Comparison of ENCODE assay signal across 9 cellular contexts in genomic region chr19:55703790-55704215, GRCh38. TPM values are rescaled to one million over a fixed set of nuclear protein-coding genes. Genes with fewer than 3 reads are reported as not detected.
DNase-seq lines count a peak whose midpoint lies in the region; ATAC-seq and TF ChIP-seq lines count a peak whose summit lies in the region.
"Had no signal": no experiment of that assay in that cellular context is flagged by ENCODE, and none has a peak within 500 bp of the region (broad histone marks: within the 10 kb centered on the region; RNA-seq: fewer than 3 reads in every experiment).

No MANE protein-coding gene starts in this region.

- POLR2A ChIA-PET in naive thymus-derived CD8-positive, alpha-beta T cell (lab: Charles Lee): interaction anchor here (0.6 kb wide), 1 partner anchor 1271 kb away, joined by 3 read pairs; no protein-coding TSS in a partner anchor

- peaks cover 42% of the 10 kb centered on the region for H3K36me3 Mint-ChIP-seq in endothelial cell (ENCODE audit: low read depth, unreplicated experiment)
- H3K36me3 Mint-ChIP-seq in naive thymus-derived CD8-positive, alpha-beta T cell: peaks cover 0 to 12% (median 12%) of the 10 kb centered on the region in 3 donors

- TF ChIP-seq POLR2A in GM18951 (IDR thresholded peaks at IDR 0.05; ENCODE audit: extremely low read depth, insufficient read depth, insufficient read length) (peak; percentile 17), tibial nerve (IDR thresholded peaks at IDR 0.05) (no peak)

- H3K27ac ChIP-seq in tibial nerve: no peak overlapping the region
- H3K27ac ChIP-seq in SJCRH30: no peak overlapping the region

- no peak overlapping the region for H3K27ac Mint-ChIP-seq in endothelial cell (ENCODE audit: unreplicated experiment)
- H3K27ac Mint-ChIP-seq in naive thymus-derived CD8-positive, alpha-beta T cell: peak overlapping the region in 2 of 10 donors; percentile 25 to 76

- H3K4me1 ChIP-seq in tibial nerve (no peaks in the 10 kb centered on the region), SJCRH30 (no peaks in the 10 kb centered on the region)

- H3K9me3 ChIP-seq in tibial nerve (peaks cover 0 to 17% (median 0%) of the 10 kb centered on the region in 4 donors), SJCRH30 (replicated peaks) (no peaks in the 10 kb centered on the region)

- H3K4me3 Mint-ChIP-seq in endothelial cell (ENCODE audit: unreplicated experiment): peak overlapping the region; percentile 35
- no peak overlapping the region for H3K4me3 Mint-ChIP-seq in naive thymus-derived CD8-positive, alpha-beta T cell

- H3K36me3 ChIP-seq in tibial nerve (peaks cover 0 to 59% (median 0%) of the 10 kb centered on the region in 3 donors), SJCRH30 (peaks cover 7% of the 10 kb centered on the region; the same call in 1 of the 2 replicates)

- peaks cover 20% of the 10 kb centered on the region for H3K27me3 Mint-ChIP-seq in endothelial cell (ENCODE audit: unreplicated experiment)
- H3K27me3 Mint-ChIP-seq in naive thymus-derived CD8-positive, alpha-beta T cell: no peaks in the 10 kb centered on the region

- H3K4me1 Mint-ChIP-seq in endothelial cell (ENCODE audit: unreplicated experiment): no peaks in the 10 kb centered on the region
- H3K4me1 Mint-ChIP-seq in naive thymus-derived CD8-positive, alpha-beta T cell: peaks cover 0 to 12% (median 2%) of the 10 kb centered on the region in 4 donors

- TF ChIP-seq EP300 in tibial nerve (IDR thresholded peaks at IDR 0.05): no peak

- TF ChIP-seq CTCF in endothelial cell (IDR thresholded peaks at IDR 0.05; ENCODE audit: unreplicated experiment) (peak; percentile 71), tibial nerve (IDR thresholded peaks at IDR 0.05) (peak; percentile 32 to 65 (median 43))

- peak; percentile 63 to 66 for ATAC-seq in naive thymus-derived CD8-positive, alpha-beta T cell
- no peak for ATAC-seq in GM21381 (IDR thresholded peaks at IDR 0.05; ENCODE audit: unreplicated experiment)

- no peaks in the 10 kb centered on the region for H3K9me3 Mint-ChIP-seq in endothelial cell (ENCODE audit: unreplicated experiment)
- no peaks in the 10 kb centered on the region for H3K9me3 Mint-ChIP-seq in naive thymus-derived CD8-positive, alpha-beta T cell

- DNase-seq in activated CD4-positive, alpha-beta T cell treated with anti-CD3 and anti-CD28 coated beads for 48 hours: peak; percentile 76
- DNase-seq in endothelial cell (ENCODE audit: low spot score) (peak; percentile 60), tibial nerve (ENCODE audit: low spot score in 2 of 2) (peak in 1 of 2 donors; percentile 10), SJCRH30 (no peak), SKM-1 (lab: John Stamatoyannopoulos, UW; ENCODE audit: unreplicated experiment) (no peak)
- peak in 7 of 10 donors; percentile 7 to 42 (median 30) for DNase-seq in naive thymus-derived CD8-positive, alpha-beta T cell

- H3K27me3 ChIP-seq in tibial nerve (no peaks in the 10 kb centered on the region), SJCRH30 (no peaks in the 10 kb centered on the region)

- in situ Hi-C loops in GM18951 (cut with MboI; ENCODE audit: low sequenced_read_pairs, unreplicated experiment): no loop called here

- WGBS in tibial nerve, 2 donors: 48% methylated on average over 38 of the region's 38 CpGs

- H3K4me3 ChIP-seq in tibial nerve: no peak overlapping the region
- no peak overlapping the region for H3K4me3 ChIP-seq in SJCRH30

RNA-seq across cellular contexts. Expression of gene EPN1, which starts 28.8 kb away (rescaled TPM):
- 250 TPM for total RNA-seq in endothelial cell (ENCODE audit: unreplicated experiment)
- total RNA-seq in naive thymus-derived CD8-positive, alpha-beta T cell: 10 to 100 TPM; 49.5 to 52.2 TPM
- 10 to 100 TPM in 1 of 3 donors, 1 to 10 TPM in 2; 5.5 to 15.8 (median 7.5) TPM for polyA plus RNA-seq in naive thymus-derived CD8-positive, alpha-beta T cell
- total RNA-seq in tibial nerve: 100 to 1,000 TPM in 3 of 4 donors, 10 to 100 TPM in 1; 92.0 to 164 (median 118) TPM
- total RNA-seq in SJCRH30 (2014; rRNA removed; shearing (Covaris generic)): 45.6 and 59.8 TPM in 2 replicates

RNA-seq across cellular contexts. Expression of gene NLRP9, which starts 34.4 kb away (rescaled TPM):
- total RNA-seq in endothelial cell (ENCODE audit: unreplicated experiment) (not detected), tibial nerve (not detected)
- total RNA-seq in naive thymus-derived CD8-positive, alpha-beta T cell: not detected
- not detected for polyA plus RNA-seq in naive thymus-derived CD8-positive, alpha-beta T cell
- total RNA-seq in SJCRH30 (2014; rRNA removed; shearing (Covaris generic)): 0.02 TPM in 1 of 2 replicates, not detected in the other
- total RNA-seq: M059J had no signal

RNA-seq across cellular contexts. Expression of gene U2AF2, which starts 49.0 kb away (rescaled TPM):
- 219 TPM for total RNA-seq in endothelial cell (ENCODE audit: unreplicated experiment)
- total RNA-seq in naive thymus-derived CD8-positive, alpha-beta T cell: 100 to 1,000 TPM; 284 to 289 TPM
- polyA plus RNA-seq in naive thymus-derived CD8-positive, alpha-beta T cell: 10 to 100 TPM in 1 of 3 donors, 1 to 10 TPM in 2; 6.6 to 10.6 (median 8.1) TPM
- 100 to 1,000 TPM; 115 to 242 (median 141) TPM for total RNA-seq in tibial nerve
- 131 and 136 TPM in 2 replicates for total RNA-seq in SJCRH30 (2014; rRNA removed; shearing (Covaris generic))

RNA-seq across cellular contexts. Expression of gene RFPL4A, which starts 55.1 kb away (rescaled TPM):
- total RNA-seq in endothelial cell (ENCODE audit: unreplicated experiment) (not detected), tibial nerve (1 to 10 TPM in 1 of 4 donors, not detected in 3; 1.2 TPM)
- total RNA-seq in naive thymus-derived CD8-positive, alpha-beta T cell: not detected
- polyA plus RNA-seq in naive thymus-derived CD8-positive, alpha-beta T cell: not detected
- total RNA-seq in SJCRH30 (2014; rRNA removed; shearing (Covaris generic)): 1.1 TPM in 2 replicates
- total RNA-seq: M059J had no signal

RNA-seq across cellular contexts. Expression of gene CCDC106, which starts 55.8 kb away (rescaled TPM):
- 20.1 TPM for total RNA-seq in endothelial cell (ENCODE audit: unreplicated experiment)
- total RNA-seq in naive thymus-derived CD8-positive, alpha-beta T cell: 1 to 10 TPM; 5.3 to 8.3 TPM
- polyA plus RNA-seq in naive thymus-derived CD8-positive, alpha-beta T cell: 1 to 10 TPM; 2.6 to 4.4 (median 4.3) TPM
- total RNA-seq in tibial nerve: 10 to 100 TPM; 14.5 to 39.6 (median 16.1) TPM
- total RNA-seq in SJCRH30 (2014; rRNA removed; shearing (Covaris generic)): 9.7 and 10.8 TPM in 2 replicates

Comparison
In these comparisons a context has a peak if more than half of its experiments do, and no peak if none do; other contexts are left out.
1. DNase-seq: peak in activated CD4-positive, alpha-beta T cell treated with anti-CD3 and anti-CD28 coated beads for 48 hours (single experiment), endothelial cell (single experiment) and naive thymus-derived CD8-positive, alpha-beta T cell (7 of 10); none in SJCRH30 (0 of 2) and SKM-1 (single experiment).